Comparison of ENCODE assay signal across 20 cellular contexts in the genomic region with DNA sequence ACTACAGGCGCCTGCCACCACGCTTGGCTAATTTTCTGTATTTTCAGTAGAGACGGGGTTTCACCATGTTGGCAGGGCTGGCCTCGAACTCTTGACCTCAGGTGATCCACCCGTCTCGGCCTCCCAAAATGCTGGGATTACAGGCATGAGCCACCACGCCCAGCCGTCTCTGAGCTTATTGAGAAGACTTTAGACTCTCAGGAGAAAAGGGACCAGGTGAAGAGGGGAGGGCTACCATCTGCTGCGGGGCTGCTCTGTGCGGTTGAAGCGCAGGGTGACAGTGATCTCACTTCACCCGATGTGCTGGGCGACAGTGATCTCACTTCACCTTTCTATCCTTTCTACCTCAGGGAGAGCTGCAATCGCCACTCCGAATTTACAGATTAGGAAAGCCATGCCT. TPM values are rescaled to one million over a fixed set of nuclear protein-coding genes. Genes with fewer than 3 reads are reported as not detected.
DNase-seq lines count a peak whose midpoint lies in the region; ATAC-seq and TF ChIP-seq lines count a peak whose summit lies in the region.
"Had no signal": no experiment of that assay in that cellular context is flagged by ENCODE, and none has a peak within 500 bp of the region (broad histone marks: within the 10 kb centered on the region; RNA-seq: fewer than 3 reads in every experiment).

No MANE protein-coding gene starts in this region.

- in situ Hi-C loops in KBM-7 (cut with MboI; ENCODE audit: low pct_unique_long_range_greater_than_20kb, low sequenced_read_pairs), result no loop called here

- no peak for ATAC-seq in HG03442 (IDR thresholded peaks at IDR 0.05; ENCODE audit: unreplicated experiment)
- no peak for ATAC-seq in esophagus mucosa
- ATAC-seq: CD8-positive, alpha-beta T cell; GM12878; GM23338 had no signal

- H3K4me1 ChIP-seq in HEK293 (ENCODE audit: control insufficient read depth, insufficient read depth, low read length), result no peaks in the 10 kb centered on the region
- H3K4me1 ChIP-seq: BLaER1, Caco-2, HAP-1 had no signal

- POLR2A ChIA-PET in HEK293 (lab: Yijun Ruan, JAX), result no interaction called here

- DNase-seq in NCI-H82 (lab: John Stamatoyannopoulos, UW) (peak; percentile 37), NCI-H82 treated with DMSO at 0.1 percent for 48 hours (lab: John Stamatoyannopoulos, UW; ENCODE audit: unreplicated experiment) (no peak), WERI-Rb-1 (peak; percentile 88), KBM-7 (no peak)
- DNase-seq: Caco-2; CD4-positive, CD25-positive, alpha-beta regulatory T cell; CD8-positive, alpha-beta T cell; DMS 273 treated with DMSO at 0.1 percent for 48 hours; DMS79; EL; GDM1 had no signal

- H3K27me3 ChIP-seq in WERI-Rb-1 (ENCODE audit: insufficient read depth, low read depth, severe bottlenecking), result no peaks in the 10 kb centered on the region
- H3K27me3 ChIP-seq: BLaER1 had no signal

- CTCF ChIA-PET in HEK293 (lab: Yijun Ruan, JAX), result interaction anchor here (0.7 kb wide), 1 partner anchor 1940 kb away, joined by 3 read pairs; no protein-coding TSS in a partner anchor

- H3K27ac ChIP-seq in HEK293 (ENCODE audit: extremely low read depth, low read depth, low read length) (no peak overlapping the region), WERI-Rb-1 (no peak overlapping the region; the same call in 1 of the 2 replicates)
- H3K27ac ChIP-seq: 22Rv1, BLaER1, C4-2B had no signal

- H3K4me3 ChIP-seq in HEK293 (ENCODE audit: low read depth, low read length), result no peak overlapping the region
- no peak overlapping the region for H3K4me3 ChIP-seq in WERI-Rb-1 (ENCODE audit: low read depth, low read length)
- H3K4me3 ChIP-seq: BLaER1, GM12878, GM23338, HAP-1 had no signal

- peaks cover 57 to 97% of the 10 kb centered on the region in 2 experiments for H3K36me3 ChIP-seq in HEK293 (ENCODE audit: control insufficient read depth in 2 of 2, insufficient read depth in 1 of 2, low read length in 2 of 2)
- peaks cover 8% of the 10 kb centered on the region for H3K36me3 ChIP-seq in WERI-Rb-1

- TF ChIP-seq CTCF in HEK293 (tag by site-specific recombination; IDR thresholded peaks at IDR 0.05) (no peak), WERI-Rb-1 (IDR thresholded peaks at IDR 0.05; ENCODE audit: low read depth, low read length) (no peak)

- H3K9me3 ChIP-seq in HEK293 (ENCODE audit: control insufficient read depth, insufficient read depth, low read depth, low read length) (peaks cover 4% of the 10 kb centered on the region), WERI-Rb-1 (ENCODE audit: severe bottlenecking) (no peaks in the 10 kb centered on the region)
- H3K9me3 ChIP-seq: BLaER1, Caco-2, HAP-1 had no signal

TF ChIP-seq in HEK293, 187 proteins besides CTCF, POLR2A, EP300 and RAD21:
- TF ChIP-seq ZNF394 (tag by site-specific recombination; IDR thresholded peaks at IDR 0.05; ENCODE audit: borderline replicate concordance), result no peak
- TF ChIP-seq PRDM1 (tag by site-specific recombination; IDR thresholded peaks at IDR 0.05), result 0 out of 2 replicates have a peak, but pooled peaks have one; percentile 26

RNA-seq across cellular contexts. Expression of a gene that starts 25.3 kb away (rescaled TPM):
- total RNA-seq in esophagus mucosa, result 84.8 TPM

Comparison
In these comparisons a context has a peak if more than half of its experiments do, and no peak if none do; other contexts are left out.
1. DNase-seq: peak in NCI-H82 (single experiment) and WERI-Rb-1 (single experiment); none in NCI-H82 treated with DMSO at 0.1 percent for 48 hours (single experiment) and KBM-7 (single experiment).